In the genomic region with DNA sequence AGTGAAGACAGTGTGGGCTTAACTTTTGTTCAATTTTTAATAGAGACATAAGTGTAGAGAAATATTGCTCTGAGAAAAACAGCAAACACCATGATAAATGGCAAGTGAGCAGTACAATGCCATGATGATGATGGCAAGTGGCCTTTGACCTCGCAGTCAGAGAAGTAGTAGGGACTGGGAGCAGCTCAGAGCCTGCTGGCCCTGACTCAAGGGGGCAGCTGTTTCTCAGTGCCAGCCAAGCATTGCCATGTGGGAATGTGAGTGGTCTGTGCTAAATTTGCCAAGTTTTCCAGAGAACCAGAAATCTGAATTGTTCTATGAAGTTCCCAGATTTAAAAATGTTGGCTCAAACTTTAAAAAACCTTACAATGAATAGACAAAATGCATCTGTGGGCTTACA, we compare ENCODE assay signal across 23 cellular contexts.
DNase-seq lines count a peak whose midpoint lies in the region; ATAC-seq and TF ChIP-seq lines count a peak whose summit lies in the region.
"Had no signal": no experiment of that assay in that cellular context is flagged by ENCODE, and none has a peak within 500 bp of the region (broad histone marks: within the 10 kb centered on the region; RNA-seq: fewer than 3 reads in every experiment).

No MANE protein-coding gene starts in this region.

- H2AFZ ChIP-seq in ACC112 (ENCODE audit: low read length, unreplicated experiment) (no peak overlapping the region), neuronal stem cell (ENCODE audit: low read length) (no peak overlapping the region)

- H2BK120ac ChIP-seq in neuronal stem cell (ENCODE audit: low read depth, low read length) = no peak overlapping the region

- peaks cover 3% of the 10 kb centered on the region for H3K27me3 Mint-ChIP-seq in HFFc6 (ENCODE audit: insufficient read depth)
- no peaks in the 10 kb centered on the region for H3K27me3 Mint-ChIP-seq in activated naive CD4-positive, alpha-beta T cell treated with anti-CD3 and anti-CD28 coated beads, Interleukin-2, amount 10 ng/mL, durations not matched to agents 7 days and 5 days
- H3K27me3 Mint-ChIP-seq: activated CD4-positive, alpha-beta T cell treated with anti-CD3 and anti-CD28 coated beads, Interleukin-2, amount 10 ng/mL, durations not matched to agents 7 days and 5 days; dendritic cell treated with granulocyte-macrophage colony-stimulating factor and Interleukin-4, amounts not matched to agents 40 ng/mL and 50 ng/mL, for 4 days; stimulated activated memory B cell treated with anti-CD40 and anti-IgM and Interleukin-4, amounts not matched to agents 10 μg/mL and 1 μg/mL and 100 μg/mL, for 72 hours had no signal

- H3K27me3 ChIP-seq in ACC112 (ENCODE audit: insufficient read depth, low read length) = no peaks in the 10 kb centered on the region
- H3K27me3 ChIP-seq in ascending aorta = no peaks in the 10 kb centered on the region
- H3K27me3 ChIP-seq in neuronal stem cell (ENCODE audit: control insufficient read depth in 3 of 3, insufficient read depth in 3 of 3, low read depth in 1 of 3, low read length in 3 of 3) = no peaks in the 10 kb centered on the region
- H3K27me3 ChIP-seq: cardiac muscle cell, spleen, uterus had no signal

- peaks cover 83% of the 10 kb centered on the region for H3K4me1 Mint-ChIP-seq in HFFc6 (ENCODE audit: low read depth)
- no peaks in the 10 kb centered on the region for H3K4me1 Mint-ChIP-seq in activated naive CD4-positive, alpha-beta T cell treated with anti-CD3 and anti-CD28 coated beads, Interleukin-2, amount 10 ng/mL, durations not matched to agents 7 days and 5 days
- H3K4me1 Mint-ChIP-seq: activated CD4-positive, alpha-beta T cell treated with anti-CD3 and anti-CD28 coated beads, Interleukin-2, amount 10 ng/mL, durations not matched to agents 7 days and 5 days; stimulated activated memory B cell treated with anti-CD40 and anti-IgM and Interleukin-4, amounts not matched to agents 10 μg/mL and 1 μg/mL and 100 μg/mL, for 72 hours had no signal

- H2AK5ac ChIP-seq in neuronal stem cell (ENCODE audit: low read depth, low read length) = no peak overlapping the region

- H3K36me3 ChIP-seq in ACC112 (ENCODE audit: insufficient read depth, low read length) (no peaks in the 10 kb centered on the region), ascending aorta (no peaks in the 10 kb centered on the region), neuronal stem cell (replicated peaks in 1 of 2; ENCODE audit: control insufficient read depth in 2 of 2, insufficient read depth in 2 of 2, low read length in 2 of 2) (no peaks in the 10 kb centered on the region)
- H3K36me3 ChIP-seq: cardiac muscle cell, spleen, uterus had no signal

- peaks cover 34% of the 10 kb centered on the region for H3K79me2 ChIP-seq in ACC112 (ENCODE audit: control insufficient read depth, insufficient read depth, low read length, unreplicated experiment)

- no peak overlapping the region for H3K14ac ChIP-seq in neuronal stem cell (ENCODE audit: low read length)

- H3K4me3 Mint-ChIP-seq in HFFc6 = peak overlapping the region; percentile 80
- H3K4me3 Mint-ChIP-seq in activated naive CD4-positive, alpha-beta T cell treated with anti-CD3 and anti-CD28 coated beads, Interleukin-2, amount 10 ng/mL, durations not matched to agents 7 days and 5 days = no peak overlapping the region
- H3K4me3 Mint-ChIP-seq: activated CD4-positive, alpha-beta T cell treated with anti-CD3 and anti-CD28 coated beads, Interleukin-2, amount 10 ng/mL, durations not matched to agents 7 days and 5 days; activated naive CD4-positive, alpha-beta T cell treated with anti-CD3 and anti-CD28 coated beads for 36 hours; activated T-cell treated with anti-CD3 and anti-CD28 coated beads, Interleukin-2, amount 50 U/mL, for 72 hours; dendritic cell treated with granulocyte-macrophage colony-stimulating factor and Interleukin-4, amounts not matched to agents 40 ng/mL and 50 ng/mL, for 4 days; stimulated activated memory B cell treated with anti-CD40 and anti-IgM and Interleukin-4, amounts not matched to agents 10 μg/mL and 1 μg/mL and 100 μg/mL, for 72 hours had no signal

- no CpG with 5 or more reads among the region's 1 CpG for WGBS in neuronal stem cell (ENCODE audit: extremely low coverage in 2 of 2, insufficient read length in 2 of 2, insufficient replicate concordance in 1 of 2), 2 donors

- H3K27ac Mint-ChIP-seq in HFFc6 = peak overlapping the region; percentile 90
- H3K27ac Mint-ChIP-seq in activated naive CD4-positive, alpha-beta T cell treated with anti-CD3 and anti-CD28 coated beads, Interleukin-2, amount 10 ng/mL, durations not matched to agents 7 days and 5 days = no peak overlapping the region
- H3K27ac Mint-ChIP-seq: activated CD4-positive, alpha-beta T cell treated with anti-CD3 and anti-CD28 coated beads, Interleukin-2, amount 10 ng/mL, durations not matched to agents 7 days and 5 days; activated naive CD4-positive, alpha-beta T cell treated with anti-CD3 and anti-CD28 coated beads for 36 hours; activated T-cell treated with anti-CD3 and anti-CD28 coated beads, Interleukin-2, amount 50 U/mL, for 72 hours; dendritic cell treated with granulocyte-macrophage colony-stimulating factor and Interleukin-4, amounts not matched to agents 40 ng/mL and 50 ng/mL, for 4 days; stimulated activated memory B cell treated with anti-CD40 and anti-IgM and Interleukin-4, amounts not matched to agents 10 μg/mL and 1 μg/mL and 100 μg/mL, for 72 hours had no signal

- peak overlapping the region; percentile 62 for H3K18ac ChIP-seq in neuronal stem cell (ENCODE audit: low read length)

- intact Hi-C loops in ascending aorta (cut with DNase I) = loop anchor here (5.0 kb wide), 1 partner anchor 188 kb away; a partner anchor contains a TSS

- POLR2A ChIA-PET in GM10248 (lab: Yijun Ruan, JAX) = no interaction called here

- H3K27ac ChIP-seq in ACC112 (ENCODE audit: low read depth, low read length) (peak overlapping the region; percentile 94), ascending aorta (peak overlapping the region; percentile 51 to 67), neuronal stem cell (replicated peaks; ENCODE audit: low read length) (no peak overlapping the region)
- H3K27ac ChIP-seq: C4-2B, cardiac muscle cell, spleen, VCaP had no signal

- H2BK15ac ChIP-seq in neuronal stem cell (ENCODE audit: low read length) = no peak overlapping the region

- H3K79me1 ChIP-seq in neuronal stem cell (ENCODE audit: low read depth, low read length) = no peaks in the 10 kb centered on the region

- no peak for DNase-seq in HFFc6
- no peak for DNase-seq in ascending aorta (ENCODE audit: low spot score in 2 of 2)
- DNase-seq in neuronal stem cell (ENCODE audit: low spot score) = no peak
- no peak for DNase-seq in activated naive CD4-positive, alpha-beta T cell treated with anti-CD3 and anti-CD28 coated beads, Interleukin-2, amount 10 ng/mL, durations not matched to agents 7 days and 5 days
- no peak for DNase-seq in anterior cingulate cortex (lab: John Stamatoyannopoulos, UW)
- no peak for DNase-seq in GM10248 (ENCODE audit: extremely low spot score)
- DNase-seq: activated CD4-positive, alpha-beta T cell treated with anti-CD3 and anti-CD28 coated beads, Interleukin-2, amount 10 ng/mL, durations not matched to agents 7 days and 5 days; activated naive CD4-positive, alpha-beta T cell treated with anti-CD3 and anti-CD28 coated beads for 36 hours; activated T-cell treated with anti-CD3 and anti-CD28 coated beads, Interleukin-2, amount 50 U/mL, for 72 hours; amygdala; glutamatergic neuron; NCI-H1436 treated with DMSO at 0.1 percent for 48 hours; NCI-H524; spleen; stimulated activated CD4-positive, alpha-beta T cell treated with anti-CD3 and anti-CD28 coated beads, Interleukin-2, amount 100 ng/mL, for 48 hours; uterus had no signal

- no peak overlapping the region for H3K4me3 ChIP-seq in ACC112 (ENCODE audit: low read depth, low read length)
- H3K4me3 ChIP-seq in ascending aorta = no peak overlapping the region
- no peak overlapping the region for H3K4me3 ChIP-seq in neuronal stem cell (ENCODE audit: low read length in 2 of 2)
- H3K4me3 ChIP-seq: cardiac muscle cell, spleen, uterus had no signal

- H3K9me3 ChIP-seq in ascending aorta (no peaks in the 10 kb centered on the region), neuronal stem cell (replicated peaks in 1 of 2; ENCODE audit: control insufficient read depth in 2 of 2, insufficient read depth in 1 of 2, low read depth in 1 of 2, low read length in 2 of 2) (no peaks in the 10 kb centered on the region)
- H3K9me3 ChIP-seq: spleen, uterus had no signal

- H3K9me3 Mint-ChIP-seq in HFFc6 = peaks cover 3% of the 10 kb centered on the region; the same call in 1 of the 2 replicates
- no peaks in the 10 kb centered on the region for H3K9me3 Mint-ChIP-seq in activated naive CD4-positive, alpha-beta T cell treated with anti-CD3 and anti-CD28 coated beads, Interleukin-2, amount 10 ng/mL, durations not matched to agents 7 days and 5 days
- H3K9me3 Mint-ChIP-seq: activated CD4-positive, alpha-beta T cell treated with anti-CD3 and anti-CD28 coated beads, Interleukin-2, amount 10 ng/mL, durations not matched to agents 7 days and 5 days; activated naive CD4-positive, alpha-beta T cell treated with anti-CD3 and anti-CD28 coated beads for 36 hours; activated T-cell treated with anti-CD3 and anti-CD28 coated beads, Interleukin-2, amount 50 U/mL, for 72 hours; dendritic cell treated with granulocyte-macrophage colony-stimulating factor and Interleukin-4, amounts not matched to agents 40 ng/mL and 50 ng/mL, for 4 days; stimulated activated memory B cell treated with anti-CD40 and anti-IgM and Interleukin-4, amounts not matched to agents 10 μg/mL and 1 μg/mL and 100 μg/mL, for 72 hours had no signal

- H4K8ac ChIP-seq in neuronal stem cell (ENCODE audit: low read depth, low read length) = no peak overlapping the region

- no peak overlapping the region for H3K4ac ChIP-seq in neuronal stem cell (ENCODE audit: low read length)

- H3K4me2 ChIP-seq in neuronal stem cell (ENCODE audit: insufficient read depth, low read length, poor library complexity, severe bottlenecking) = no peak overlapping the region

- no peak overlapping the region for H4K91ac ChIP-seq in neuronal stem cell (ENCODE audit: low read depth, low read length, poor library complexity)

- no peak overlapping the region for H2BK12ac ChIP-seq in neuronal stem cell (ENCODE audit: low read length)

- no peak overlapping the region for H3K23ac ChIP-seq in neuronal stem cell (ENCODE audit: low read depth, low read length, poor library complexity)

- H3K4me1 ChIP-seq in ACC112 (ENCODE audit: control insufficient read depth, insufficient read depth, low read length, unreplicated experiment) (peaks cover 72% of the 10 kb centered on the region), ascending aorta (peaks cover 0 to 26% of the 10 kb centered on the region in 2 donors), neuronal stem cell (ENCODE audit: control insufficient read depth in 2 of 2, insufficient read depth in 1 of 2, low read depth in 1 of 2, low read length in 2 of 2) (peaks cover 3 to 12% of the 10 kb centered on the region in 2 donors)
- H3K4me1 ChIP-seq: spleen, uterus had no signal

- CTCF ChIA-PET in activated naive CD4-positive, alpha-beta T cell treated with anti-CD3 and anti-CD28 coated beads, Interleukin-2, amount 10 ng/mL, durations not matched to agents 7 days and 5 days (lab: Charles Lee) = no interaction called here
- CTCF ChIA-PET in GM10248 (lab: Yijun Ruan, JAX) = interaction anchor here (2.3 kb wide), 1 partner anchor 12 kb away, joined by 7 read pairs; no protein-coding TSS in a partner anchor

- no peak for ATAC-seq in GM21447 (IDR thresholded peaks at IDR 0.05; ENCODE audit: unreplicated experiment)
- ATAC-seq: activated T-cell treated with anti-CD3 and anti-CD28 coated beads, Interleukin-2, amount 50 U/mL, for 72 hours; stimulated activated memory B cell treated with anti-CD40 and anti-IgM and Interleukin-4, amounts not matched to agents 10 μg/mL and 1 μg/mL and 100 μg/mL, for 72 hours had no signal

- TF ChIP-seq CTCF in HFFc6 (IDR thresholded peaks at IDR 0.05) = no peak
- no peak for TF ChIP-seq CTCF in ascending aorta (IDR thresholded peaks at IDR 0.05)
- TF ChIP-seq CTCF in GM10248 (IDR thresholded peaks at IDR 0.05; ENCODE audit: control extremely low read depth, extremely low read depth, low read depth, missing control alignments) = no peak

- no peak overlapping the region for H3K9ac ChIP-seq in neuronal stem cell (ENCODE audit: low read depth, low read length, poor library complexity)

- peaks cover 33% of the 10 kb centered on the region for H3K36me3 Mint-ChIP-seq in HFFc6 (ENCODE audit: low read depth)
- no peaks in the 10 kb centered on the region for H3K36me3 Mint-ChIP-seq in activated naive CD4-positive, alpha-beta T cell treated with anti-CD3 and anti-CD28 coated beads, Interleukin-2, amount 10 ng/mL, durations not matched to agents 7 days and 5 days
- H3K36me3 Mint-ChIP-seq: stimulated activated memory B cell treated with anti-CD40 and anti-IgM and Interleukin-4, amounts not matched to agents 10 μg/mL and 1 μg/mL and 100 μg/mL, for 72 hours had no signal

- no peak overlapping the region for H2BK5ac ChIP-seq in neuronal stem cell (ENCODE audit: low read length)
